Comparison of ENCODE assay signal across 18 cellular contexts in genomic region chr1:112791723-112792104, GRCh38.
DNase-seq lines count a peak whose midpoint lies in the region; ATAC-seq, FAIRE-seq and TF ChIP-seq lines count a peak whose summit lies in the region.
"Had no signal": no experiment of that assay in that cellular context is flagged by ENCODE, and none has a peak within 500 bp of the region (broad histone marks: within the 10 kb centered on the region; RNA-seq: fewer than 3 reads in every experiment).

No MANE protein-coding gene starts in this region.

- no peaks in the 10 kb centered on the region for H3K36me3 Mint-ChIP-seq in mesothelial cell of epicardium
- H3K36me3 Mint-ChIP-seq in immature natural killer cell, result no peaks in the 10 kb centered on the region
- H3K36me3 Mint-ChIP-seq in T-helper 2 cell treated with Interferon-gamma antibody and Interleukin-4, amounts not matched to agents 5 μg/mL and 100 μg/mL, for 36 hours (ENCODE audit: low read depth), result no peaks in the 10 kb centered on the region
- H3K36me3 Mint-ChIP-seq in natural killer cell treated with Interleukin-12 subunit alpha and Interleukin-12 subunit beta and Interleukin-15 and Interleukin-18, amount 100 ng/mL, for 72 hours, result no peaks in the 10 kb centered on the region

- DNase-seq in BE2C, result no peak
- DNase-seq in IMR-90, result no peak
- DNase-seq in H1 (ENCODE audit: low read depth in 1 of 2, low spot score in 2 of 2), result no peak
- DNase-seq in mesothelial cell of epicardium (ENCODE audit: low spot score in 2 of 2, unreplicated experiment in 2 of 2), result no peak
- DNase-seq in immature natural killer cell, result no peak
- no peak for DNase-seq in T-helper 2 cell treated with Interferon-gamma antibody and Interleukin-4, amounts not matched to agents 5 μg/mL and 100 μg/mL, for 36 hours (ENCODE audit: low spot score)
- DNase-seq in natural killer cell treated with Interleukin-12 subunit alpha and Interleukin-12 subunit beta and Interleukin-15 and Interleukin-18, amount 100 ng/mL, for 72 hours (ENCODE audit: low spot score), result no peak
- DNase-seq: C1 segment of cervical spinal cord, Kasumi-1, MM.1S, NCI-H1092, NCI-H2081 treated with DMSO at 0.1 percent for 48 hours had no signal

- TF ChIP-seq EP300 in H1 (IDR thresholded peaks at IDR 0.05; ENCODE audit: borderline replicate concordance in 1 of 2, low read depth in 2 of 2, low read length in 2 of 2), result no peak

- peak overlapping the region; percentile 12 for H3K4me3 ChIP-seq in BE2C (ENCODE audit: low read depth, low read length)
- H3K4me3 ChIP-seq in IMR-90 (ENCODE audit: insufficient read depth, low read depth, low read length), result no peak overlapping the region
- H3K4me3 ChIP-seq in H1 (ENCODE audit: extremely low read depth in 1 of 4, insufficient read depth in 2 of 4, low read depth in 3 of 4, low read length in 4 of 4), result no peak overlapping the region
- H3K4me3 ChIP-seq: GM23338 had no signal

- no peak for FAIRE-seq in H1 (lab: Jason Lieb, UNC)
- FAIRE-seq: G401.6, GM19239 had no signal

- intact Hi-C loops in IMR-90 (cut with micrococcal nuclease), result no loop called here

- no peak overlapping the region for H3K4me3 Mint-ChIP-seq in mesothelial cell of epicardium
- no peak overlapping the region for H3K4me3 Mint-ChIP-seq in immature natural killer cell
- H3K4me3 Mint-ChIP-seq in T-helper 2 cell treated with Interferon-gamma antibody and Interleukin-4, amounts not matched to agents 5 μg/mL and 100 μg/mL, for 36 hours, result no peak overlapping the region
- H3K4me3 Mint-ChIP-seq in natural killer cell treated with Interleukin-12 subunit alpha and Interleukin-12 subunit beta and Interleukin-15 and Interleukin-18, amount 100 ng/mL, for 72 hours, result no peak overlapping the region
- H3K4me3 Mint-ChIP-seq: GM23338, IgD-negative memory B cell had no signal

- H2AFZ ChIP-seq in IMR-90 (replicated peaks; ENCODE audit: low read length, poor library complexity) (no peak overlapping the region), H1 (ENCODE audit: low read length) (no peak overlapping the region)
- H2AFZ ChIP-seq: GM23338 had no signal

- in situ Hi-C loops in IMR-90 (cut with MboI; ENCODE audit: low sequenced_read_pairs), result no loop called here

- H2BK20ac ChIP-seq in IMR-90 (ENCODE audit: low read depth, low read length), result no peak overlapping the region
- H2BK20ac ChIP-seq in H1 (ENCODE audit: low read length), result peak overlapping the region; percentile 15; the same call in 1 of the 2 replicates

- H3K4ac ChIP-seq in IMR-90 (ENCODE audit: low read depth, low read length), result no peak overlapping the region
- H3K4ac ChIP-seq in H1 (replicated peaks; ENCODE audit: insufficient read length, low read depth, low read length), result no peak overlapping the region

- H3K56ac ChIP-seq in IMR-90 (ENCODE audit: extremely low read depth, insufficient read depth, low read length) (no peak overlapping the region), H1 (replicated peaks; ENCODE audit: insufficient read length, low read depth, low read length) (no peak overlapping the region)

- peak overlapping the region; percentile 18; the same call in 1 of the 2 replicates for H2BK12ac ChIP-seq in H1 (ENCODE audit: low read depth, low read length)

- H2BK120ac ChIP-seq in IMR-90 (ENCODE audit: low read depth, low read length), result no peak overlapping the region
- no peak overlapping the region for H2BK120ac ChIP-seq in H1 (replicated peaks; ENCODE audit: low read depth, low read length)

- no peak for TF ChIP-seq RAD21 in IMR-90 (IDR thresholded peaks at IDR 0.05; ENCODE audit: low read length)
- no peak for TF ChIP-seq RAD21 in H1 (IDR thresholded peaks at IDR 0.05 in 1 of 2, conservative IDR thresholded peaks at IDR 0.05 in 1 of 2; ENCODE audit: low read depth in 2 of 2, low read length in 2 of 2)

- H2BK15ac ChIP-seq in IMR-90 (ENCODE audit: low read depth, low read length) (no peak overlapping the region), H1 (ENCODE audit: low read length) (no peak overlapping the region)

- BruUV-seq in IMR-90 (replicated peaks; lab: Mats Ljungman, UMichigan), result no TSS peak

- H3K27ac ChIP-seq in IMR-90 (ENCODE audit: insufficient read depth, low read length), result no peak overlapping the region
- H3K27ac ChIP-seq in H1 (ENCODE audit: low read depth, low read length), result no peak overlapping the region

- POLR2A ChIA-PET in IMR-90 (lab: Charles Lee; ENCODE audit: unreplicated experiment), result no interaction called here
- POLR2A ChIA-PET in H1 (lab: Charles Lee; ENCODE audit: partially characterized antibody), result no interaction called here

- H4K20me1 ChIP-seq in IMR-90 (ENCODE audit: insufficient read depth, low read length), result no peaks in the 10 kb centered on the region
- H4K20me1 ChIP-seq in H1 (replicated peaks in 1 of 2; ENCODE audit: control insufficient read depth in 1 of 2, insufficient read depth in 2 of 2, low read length in 2 of 2), result no peaks in the 10 kb centered on the region

- CTCF ChIA-PET in IMR-90 (lab: Yijun Ruan, JAX) (no interaction called here), H1 (lab: Charles Lee; ENCODE audit: partially characterized antibody) (interaction anchor here (1.2 to 3.7 kb wide), 6 partner anchors 12 to 76 kb away, joined by 4 to 21 read pairs (median 8); partner anchors contain the start of gene PPM1J)

- H3K79me1 ChIP-seq in IMR-90 (ENCODE audit: low read depth in 1 of 2, low read length in 2 of 2), result no peaks in the 10 kb centered on the region
- no peaks in the 10 kb centered on the region for H3K79me1 ChIP-seq in H1 (ENCODE audit: low read depth, low read length)

- H3K23ac ChIP-seq in IMR-90 (ENCODE audit: low read depth, low read length), result no peak overlapping the region
- H3K23ac ChIP-seq in H1 (ENCODE audit: insufficient read length), result no peak overlapping the region

- H3K9me1 ChIP-seq in IMR-90 (ENCODE audit: insufficient read depth, low read length), result no peaks in the 10 kb centered on the region

- H3K79me2 ChIP-seq in H1 (ENCODE audit: control insufficient read depth in 1 of 2, insufficient read depth in 2 of 2, low read length in 2 of 2), result no peaks in the 10 kb centered on the region

- H3K9me3 ChIP-seq in BE2C, result no peaks in the 10 kb centered on the region
- H3K9me3 ChIP-seq in IMR-90 (ENCODE audit: control insufficient read depth, insufficient read depth, low read length), result no peaks in the 10 kb centered on the region
- H3K9me3 ChIP-seq in H1 (ENCODE audit: insufficient read depth in 2 of 2, low read depth in 1 of 2, low read length in 1 of 2), result no peaks in the 10 kb centered on the region

- H3K27ac Mint-ChIP-seq in mesothelial cell of epicardium (peak overlapping the region; percentile 58), immature natural killer cell (no peak overlapping the region)
- H3K27ac Mint-ChIP-seq in T-helper 2 cell treated with Interferon-gamma antibody and Interleukin-4, amounts not matched to agents 5 μg/mL and 100 μg/mL, for 36 hours, result no peak overlapping the region
- no peak overlapping the region for H3K27ac Mint-ChIP-seq in natural killer cell treated with Interleukin-12 subunit alpha and Interleukin-12 subunit beta and Interleukin-15 and Interleukin-18, amount 100 ng/mL, for 72 hours
- H3K27ac Mint-ChIP-seq: GM23338, IgD-negative memory B cell had no signal

- H4K5ac ChIP-seq in IMR-90 (ENCODE audit: low read depth, low read length) (no peak overlapping the region), H1 (ENCODE audit: insufficient read length, low read depth, low read length) (no peak overlapping the region)

- peak; percentile 40 for ATAC-seq in IMR-90 (ENCODE audit: low read depth)
- ATAC-seq in natural killer cell treated with Interleukin-12 subunit alpha and Interleukin-12 subunit beta and Interleukin-15 and Interleukin-18, amount 100 ng/mL, for 72 hours, result no peak
- ATAC-seq: GM23338, Panc1, Right ventricle myocardium inferior had no signal

- no peak overlapping the region for H3K14ac ChIP-seq in IMR-90 (replicated peaks; ENCODE audit: low read depth, low read length)
- H3K14ac ChIP-seq in H1 (ENCODE audit: insufficient read length), result no peak overlapping the region

- TF ChIP-seq POLR2A in IMR-90 (IDR thresholded peaks at IDR 0.05; ENCODE audit: low read depth, low read length) (no peak), H1 (IDR thresholded peaks at IDR 0.05; ENCODE audit: control extremely low read depth in 1 of 2, low read depth in 2 of 2, low read length in 2 of 2) (no peak)

- no peaks in the 10 kb centered on the region; the same call in 1 of the 2 replicates for H3K23me2 ChIP-seq in H1 (ENCODE audit: low read depth, low read length)

- H3K4me2 ChIP-seq in IMR-90 (ENCODE audit: low read depth, low read length) (peak overlapping the region; percentile 42; the same call in 1 of the 2 replicates), H1 (ENCODE audit: insufficient read depth in 1 of 2, low read depth in 2 of 2, low read length in 2 of 2) (no peak overlapping the region)

- H3K27me3 Mint-ChIP-seq in mesothelial cell of epicardium (ENCODE audit: low read depth) (no peaks in the 10 kb centered on the region), immature natural killer cell (ENCODE audit: low read depth in 3 of 3) (peaks cover 0 to 6% (median 2%) of the 10 kb centered on the region in 3 donors)
- no peaks in the 10 kb centered on the region for H3K27me3 Mint-ChIP-seq in T-helper 2 cell treated with Interferon-gamma antibody and Interleukin-4, amounts not matched to agents 5 μg/mL and 100 μg/mL, for 36 hours (ENCODE audit: low read depth)
- no peaks in the 10 kb centered on the region for H3K27me3 Mint-ChIP-seq in natural killer cell treated with Interleukin-12 subunit alpha and Interleukin-12 subunit beta and Interleukin-15 and Interleukin-18, amount 100 ng/mL, for 72 hours

- H4K91ac ChIP-seq in IMR-90 (ENCODE audit: insufficient read depth, low read depth, low read length) (no peak overlapping the region), H1 (replicated peaks; ENCODE audit: insufficient read length, low read length) (no peak overlapping the region)

- H3K4me1 Mint-ChIP-seq in mesothelial cell of epicardium (peaks cover 60% of the 10 kb centered on the region), immature natural killer cell (peaks cover 20 to 23% of the 10 kb centered on the region in 2 donors)
- H3K4me1 Mint-ChIP-seq in T-helper 2 cell treated with Interferon-gamma antibody and Interleukin-4, amounts not matched to agents 5 μg/mL and 100 μg/mL, for 36 hours (ENCODE audit: low read depth), result peaks cover 13% of the 10 kb centered on the region
- H3K4me1 Mint-ChIP-seq in natural killer cell treated with Interleukin-12 subunit alpha and Interleukin-12 subunit beta and Interleukin-15 and Interleukin-18, amount 100 ng/mL, for 72 hours (ENCODE audit: low read depth in 2 of 2), result peaks cover 12 to 27% of the 10 kb centered on the region in 2 donors

- no peaks in the 10 kb centered on the region for H3K36me3 ChIP-seq in BE2C
- no peaks in the 10 kb centered on the region for H3K36me3 ChIP-seq in IMR-90 (ENCODE audit: control insufficient read depth, insufficient read depth, low read length)
- no peaks in the 10 kb centered on the region for H3K36me3 ChIP-seq in H1 (ENCODE audit: control insufficient read depth in 2 of 4, insufficient read depth in 4 of 4, low read length in 3 of 4)

- no peak for TF ChIP-seq CTCF in BE2C (IDR thresholded peaks at IDR 0.05; ENCODE audit: low read depth, low read length)
- no peak for TF ChIP-seq CTCF in IMR-90 (conservative IDR thresholded peaks at IDR 0.05; ENCODE audit: low read depth, low read length)
- TF ChIP-seq CTCF in H1 (IDR thresholded peaks at IDR 0.05; ENCODE audit: control extremely low read depth in 1 of 3, insufficient read depth in 1 of 3, low read depth in 1 of 3, low read length in 3 of 3), result no peak
- no peak for TF ChIP-seq CTCF in mesothelial cell of epicardium (IDR thresholded peaks at IDR 0.05; ENCODE audit: unreplicated experiment)

- WGBS in IMR-90 (ENCODE audit: extremely low coverage in 2 of 2, insufficient read length in 1 of 2), 2 experiments, result 60% methylated on average over 1 of the region's 3 CpGs; no CpG with 5 or more reads in 1 of the 2 experiments
- 91% methylated on average over 3 of the region's 3 CpGs; no CpG with 5 or more reads in 1 of the 2 experiments for WGBS in H1 (ENCODE audit: extremely low coverage in 1 of 2, insufficient coverage in 1 of 2, insufficient read length in 1 of 2, insufficient replicate concordance in 2 of 2, low coverage in 1 of 2, low lambda C conversion rate in 2 of 2, missing lambda C conversion rate in 1 of 2), 2 experiments

- H3K27me3 ChIP-seq in BE2C, result peaks cover 35% of the 10 kb centered on the region
- peaks cover 2% of the 10 kb centered on the region for H3K27me3 ChIP-seq in IMR-90 (ENCODE audit: control insufficient read depth, insufficient read depth, low read length)
- no peaks in the 10 kb centered on the region; a peak in 1 of 7 replicates for H3K27me3 ChIP-seq in H1 (replicated peaks in 1 of 4; ENCODE audit: control insufficient read depth in 3 of 4, extremely low read depth in 1 of 4, insufficient read depth in 3 of 4, low read length in 3 of 4)

- dilution Hi-C loops in IMR-90 (cut with HindIII; ENCODE audit: low sequenced_read_pairs, unreplicated experiment), result no loop called here

- H3K9ac ChIP-seq in IMR-90 (ENCODE audit: low read depth, low read length) (no peak overlapping the region), H1 (replicated peaks in 1 of 4; ENCODE audit: extremely low read depth in 1 of 4, low read depth in 3 of 4, low read length in 3 of 4) (no peak overlapping the region)

- H2BK5ac ChIP-seq in IMR-90 (ENCODE audit: low read depth, low read length, poor library complexity, severe bottlenecking) (no peak overlapping the region), H1 (ENCODE audit: low read depth, low read length) (no peak overlapping the region)

- no peak overlapping the region for H2AK9ac ChIP-seq in IMR-90 (replicated peaks; ENCODE audit: low read depth, low read length, poor library complexity)

- H2AK5ac ChIP-seq in IMR-90 (ENCODE audit: low read depth, low read length), result no peak overlapping the region
- H2AK5ac ChIP-seq in H1 (ENCODE audit: low read depth, low read length), result no peak overlapping the region

- H3K18ac ChIP-seq in IMR-90 (ENCODE audit: low read depth, low read length) (no peak overlapping the region), H1 (ENCODE audit: extremely low read depth, low read length) (no peak overlapping the region)

- H3K4me1 ChIP-seq in BE2C (peaks cover 12% of the 10 kb centered on the region), IMR-90 (ENCODE audit: control insufficient read depth, insufficient read depth, low read length) (no peaks in the 10 kb centered on the region), H1 (replicated peaks in 1 of 4; ENCODE audit: control insufficient read depth in 3 of 4, insufficient read depth in 4 of 4, low read length in 3 of 4) (peaks cover 2 to 23% (median 14%) of the 10 kb centered on the region in 4 experiments)

- H3K9me3 Mint-ChIP-seq in mesothelial cell of epicardium, result no peaks in the 10 kb centered on the region
- peaks cover 0 to 4% (median 0%) of the 10 kb centered on the region in 6 donors for H3K9me3 Mint-ChIP-seq in immature natural killer cell
- no peaks in the 10 kb centered on the region for H3K9me3 Mint-ChIP-seq in T-helper 2 cell treated with Interferon-gamma antibody and Interleukin-4, amounts not matched to agents 5 μg/mL and 100 μg/mL, for 36 hours
- no peaks in the 10 kb centered on the region for H3K9me3 Mint-ChIP-seq in natural killer cell treated with Interleukin-12 subunit alpha and Interleukin-12 subunit beta and Interleukin-15 and Interleukin-18, amount 100 ng/mL, for 72 hours
- H3K9me3 Mint-ChIP-seq: IgD-negative memory B cell had no signal

- H4K8ac ChIP-seq in IMR-90 (ENCODE audit: low read depth in 2 of 2, low read length in 2 of 2) (no peak overlapping the region), H1 (ENCODE audit: extremely low read depth, insufficient read depth, low read length) (no peak overlapping the region)
